18 cellular contexts compared by ENCODE assay signal in the genomic region with DNA sequence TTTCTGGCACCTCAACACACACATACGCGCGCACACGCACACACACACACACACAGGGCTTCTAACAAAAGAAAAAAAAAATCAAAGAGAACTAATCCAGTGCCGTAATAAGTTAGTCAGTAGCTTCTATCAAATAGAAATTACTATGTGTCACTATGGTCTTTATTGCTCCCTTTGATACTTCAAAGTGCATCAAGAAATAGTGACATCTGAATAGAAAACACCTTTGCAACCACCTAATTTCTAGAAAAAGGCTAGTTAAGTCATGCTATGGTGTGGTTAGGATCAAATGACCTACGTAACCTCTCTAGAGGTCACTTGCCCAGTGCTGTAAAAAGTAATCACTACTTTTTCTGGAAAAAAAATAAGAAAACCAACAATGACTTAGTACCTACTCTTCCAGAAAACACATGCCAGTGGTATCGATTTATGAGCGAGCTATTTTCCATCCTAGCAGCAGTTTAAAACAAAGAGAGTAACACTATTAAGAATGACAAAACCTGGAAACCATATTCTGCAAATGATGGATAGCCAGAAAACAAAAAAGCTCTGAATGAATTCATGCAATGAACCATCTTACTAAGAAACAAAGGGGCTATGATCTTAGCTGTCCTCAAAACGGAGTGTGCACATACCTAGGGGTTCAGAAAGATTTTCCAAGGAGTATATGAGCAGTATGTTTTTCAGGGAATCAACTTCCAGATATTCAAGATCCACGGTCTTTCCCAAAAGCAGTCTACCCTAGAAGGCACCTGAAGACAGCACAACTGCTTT. TPM values are rescaled to one million over a fixed set of nuclear protein-coding genes. Genes with fewer than 3 reads are reported as not detected.
A peak's percentile ranks its signal among the peaks of the same experiment; 100 is the strongest.
DNase-seq lines count a peak whose midpoint lies in the region; ATAC-seq, FAIRE-seq and TF ChIP-seq lines count a peak whose summit lies in the region.
"Had no signal": no experiment of that assay in that cellular context is flagged by ENCODE, and none has a peak within 500 bp of the region (broad histone marks: within the 10 kb centered on the region; RNA-seq: fewer than 3 reads in every experiment).

No MANE protein-coding gene starts in this region.

- intact Hi-C loops in activated CD4-positive, alpha-beta T cell treated with anti-CD3 and anti-CD28 coated beads for 36 hours (cut with DNase I, micrococcal nuclease), result no loop called here
- intact Hi-C loops in activated naive CD4-positive, alpha-beta T cell treated with anti-CD3 and anti-CD28 coated beads for 36 hours (cut with micrococcal nuclease), result loop anchor here (5.0 kb wide), 1 partner anchor 40 kb away; no protein-coding TSS in a partner anchor
- intact Hi-C loops in vagina (cut with DNase I), result no loop called here

- ATAC-seq in activated CD4-positive, alpha-beta T cell treated with anti-CD3 and anti-CD28 coated beads for 36 hours, result peak; percentile 63
- ATAC-seq in A549, result no peak; a peak in 1 of 6 replicates
- ATAC-seq in activated T-helper 17 cell treated with anti-CD3 and anti-CD28 coated beads, Interleukin-2, amount 50 U/mL, for 72 hours (replicated peaks), result peak; percentile 84
- ATAC-seq: HCT116 had no signal

- 73% methylated on average over 10 of the region's 10 CpGs for WGBS in A549 (ENCODE audit: missing lambda C conversion rate)

- no peak for TF ChIP-seq CTCF in A549 (IDR thresholded peaks at IDR 0.05)
- no peak for TF ChIP-seq CTCF in vagina (IDR thresholded peaks at IDR 0.05)

- FAIRE-seq in A549 (lab: Jason Lieb, UNC), result peak; percentile 18
- FAIRE-seq: H54, HTR-8/SVneo had no signal

- H3K4me1 ChIP-seq in A549, result no peaks in the 10 kb centered on the region
- H3K4me1 ChIP-seq in vagina, result peaks cover 2% of the 10 kb centered on the region
- H3K4me1 ChIP-seq: BLaER1 treated with 17β-estradiol and CSF1 and Interleukin-3, amounts not matched to agents 10 nM and 100 nM had no signal

- peak; percentile 26 for DNase-seq in activated CD4-positive, alpha-beta T cell treated with anti-CD3 and anti-CD28 coated beads for 36 hours
- DNase-seq in activated CD4-positive, alpha-beta T cell treated with anti-CD3 and anti-CD28 coated beads, Interleukin-2, amount 50 U/mL, for 48 hours, result no peak
- DNase-seq in activated naive CD4-positive, alpha-beta T cell treated with anti-CD3 and anti-CD28 coated beads for 36 hours, result no peak
- no peak for DNase-seq in activated naive CD4-positive, alpha-beta T cell (lab: John Stamatoyannopoulos, UW)
- no peak for DNase-seq in A549 (ENCODE audit: low read depth in 1 of 2, low spot score in 1 of 2)
- no peak for DNase-seq in vagina (ENCODE audit: extremely low spot score in 2 of 2)
- no peak for DNase-seq in immature natural killer cell
- DNase-seq: 8988T; ACHN; CD4-positive, CD25-positive, alpha-beta regulatory T cell; DMS53; GF-D8; GM23248 had no signal

- no peak overlapping the region for H3K4me3 ChIP-seq in A549
- H3K4me3 ChIP-seq in vagina, result no peak overlapping the region
- H3K4me3 ChIP-seq: BLaER1 treated with 17β-estradiol and CSF1 and Interleukin-3, amounts not matched to agents 10 nM and 100 nM; GM23248 had no signal

- TF ChIP-seq RAD21 in A549 (conservative IDR thresholded peaks at IDR 0.05 in 1 of 2, IDR thresholded peaks at IDR 0.05 in 1 of 2), result no peak

- TF ChIP-seq EP300 in A549 (IDR thresholded peaks at IDR 0.05), result no peak

- H3K4me3 Mint-ChIP-seq in activated CD4-positive, alpha-beta T cell treated with anti-CD3 and anti-CD28 coated beads for 36 hours, result no peak overlapping the region
- no peak overlapping the region for H3K4me3 Mint-ChIP-seq in activated naive CD4-positive, alpha-beta T cell treated with anti-CD3 and anti-CD28 coated beads for 36 hours
- no peak overlapping the region for H3K4me3 Mint-ChIP-seq in activated T-helper 17 cell treated with anti-CD3 and anti-CD28 coated beads, Interleukin-2, amount 50 U/mL, for 72 hours
- H3K4me3 Mint-ChIP-seq in immature natural killer cell, result no peak overlapping the region

- POLR2A ChIA-PET in activated CD4-positive, alpha-beta T cell treated with anti-CD3 and anti-CD28 coated beads for 36 hours (lab: Charles Lee), result interaction anchor here (0.7 kb wide), 1 partner anchor 9 kb away, joined by 5 read pairs; no protein-coding TSS in a partner anchor
- POLR2A ChIA-PET in A549 (lab: Yijun Ruan, JAX), result no interaction called here

- no peak overlapping the region for H3K4me2 ChIP-seq in A549
- H3K4me2 ChIP-seq: BLaER1 treated with 17β-estradiol and CSF1 and Interleukin-3, amounts not matched to agents 10 nM and 100 nM had no signal

- no peaks in the 10 kb centered on the region for H3K27me3 Mint-ChIP-seq in activated CD4-positive, alpha-beta T cell treated with anti-CD3 and anti-CD28 coated beads for 36 hours
- no peaks in the 10 kb centered on the region for H3K27me3 Mint-ChIP-seq in activated naive CD4-positive, alpha-beta T cell treated with anti-CD3 and anti-CD28 coated beads for 36 hours (ENCODE audit: low read depth)
- no peaks in the 10 kb centered on the region for H3K27me3 Mint-ChIP-seq in activated T-helper 17 cell treated with anti-CD3 and anti-CD28 coated beads, Interleukin-2, amount 50 U/mL, for 72 hours
- no peaks in the 10 kb centered on the region for H3K27me3 Mint-ChIP-seq in immature natural killer cell (ENCODE audit: low read depth in 3 of 3)
- H3K27me3 Mint-ChIP-seq: CD4-positive, CD25-positive, alpha-beta regulatory T cell had no signal

- H3K36me3 Mint-ChIP-seq in activated CD4-positive, alpha-beta T cell treated with anti-CD3 and anti-CD28 coated beads for 36 hours (ENCODE audit: low read depth), result peaks cover 7% of the 10 kb centered on the region
- peaks cover 4% of the 10 kb centered on the region for H3K36me3 Mint-ChIP-seq in activated naive CD4-positive, alpha-beta T cell treated with anti-CD3 and anti-CD28 coated beads for 36 hours (ENCODE audit: low read depth)
- no peaks in the 10 kb centered on the region for H3K36me3 Mint-ChIP-seq in activated T-helper 17 cell treated with anti-CD3 and anti-CD28 coated beads, Interleukin-2, amount 50 U/mL, for 72 hours (ENCODE audit: low read depth)
- H3K36me3 Mint-ChIP-seq in immature natural killer cell, result peaks cover 0 to 3% (median 0%) of the 10 kb centered on the region in 3 donors

- no peak overlapping the region for H3K27ac Mint-ChIP-seq in activated CD4-positive, alpha-beta T cell treated with anti-CD3 and anti-CD28 coated beads for 36 hours
- H3K27ac Mint-ChIP-seq in activated naive CD4-positive, alpha-beta T cell treated with anti-CD3 and anti-CD28 coated beads for 36 hours, result peak overlapping the region; percentile 6
- H3K27ac Mint-ChIP-seq in activated T-helper 17 cell treated with anti-CD3 and anti-CD28 coated beads, Interleukin-2, amount 50 U/mL, for 72 hours, result no peak overlapping the region
- no peak overlapping the region for H3K27ac Mint-ChIP-seq in immature natural killer cell
- H3K27ac Mint-ChIP-seq: CD4-positive, CD25-positive, alpha-beta regulatory T cell had no signal

- TF ChIP-seq POLR2A in A549 (IDR thresholded peaks at IDR 0.05; ENCODE audit: low read length) (no peak), vagina (IDR thresholded peaks at IDR 0.05) (no peak)

- CTCF ChIA-PET in activated CD4-positive, alpha-beta T cell treated with anti-CD3 and anti-CD28 coated beads for 36 hours (lab: Charles Lee), result interaction anchor here (0.6 to 1.6 kb wide), 3 partner anchors 13 to 713 kb away, joined by 3 to 5 read pairs (median 3); no protein-coding TSS in a partner anchor
- CTCF ChIA-PET in activated naive CD4-positive, alpha-beta T cell treated with anti-CD3 and anti-CD28 coated beads for 36 hours (lab: Charles Lee), result no interaction called here
- CTCF ChIA-PET in A549 (lab: Yijun Ruan, JAX), result interaction anchor here (1.3 kb wide), 1 partner anchor 10 kb away, joined by 5 read pairs; no protein-coding TSS in a partner anchor

- no peaks in the 10 kb centered on the region for H3K27me3 ChIP-seq in vagina
- H3K27me3 ChIP-seq: BLaER1 treated with 17β-estradiol and CSF1 and Interleukin-3, amounts not matched to agents 10 nM and 100 nM had no signal

- H3K36me3 ChIP-seq in vagina, result no peaks in the 10 kb centered on the region

- H3K27ac ChIP-seq in A549 (no peak overlapping the region), vagina (no peak overlapping the region)
- H3K27ac ChIP-seq: BLaER1 treated with 17β-estradiol and CSF1 and Interleukin-3, amounts not matched to agents 10 nM and 100 nM; GM23248 had no signal

- H3K9me3 Mint-ChIP-seq in activated CD4-positive, alpha-beta T cell treated with anti-CD3 and anti-CD28 coated beads for 36 hours (ENCODE audit: low read depth), result peaks cover 6% of the 10 kb centered on the region
- peaks cover 5% of the 10 kb centered on the region for H3K9me3 Mint-ChIP-seq in activated naive CD4-positive, alpha-beta T cell treated with anti-CD3 and anti-CD28 coated beads for 36 hours
- H3K9me3 Mint-ChIP-seq in activated T-helper 17 cell treated with anti-CD3 and anti-CD28 coated beads, Interleukin-2, amount 50 U/mL, for 72 hours, result no peaks in the 10 kb centered on the region
- peaks cover 0 to 3% (median 0%) of the 10 kb centered on the region in 6 donors for H3K9me3 Mint-ChIP-seq in immature natural killer cell
- H3K9me3 Mint-ChIP-seq: CD4-positive, CD25-positive, alpha-beta regulatory T cell had no signal

- peaks cover 12% of the 10 kb centered on the region for H3K4me1 Mint-ChIP-seq in activated CD4-positive, alpha-beta T cell treated with anti-CD3 and anti-CD28 coated beads for 36 hours
- peaks cover 19% of the 10 kb centered on the region for H3K4me1 Mint-ChIP-seq in activated naive CD4-positive, alpha-beta T cell treated with anti-CD3 and anti-CD28 coated beads for 36 hours (ENCODE audit: low read depth)
- peaks cover 5% of the 10 kb centered on the region for H3K4me1 Mint-ChIP-seq in activated T-helper 17 cell treated with anti-CD3 and anti-CD28 coated beads, Interleukin-2, amount 50 U/mL, for 72 hours
- H3K4me1 Mint-ChIP-seq in immature natural killer cell, result peaks cover 0 to 2% of the 10 kb centered on the region in 2 donors

- H3K9me3 ChIP-seq in A549 (no peaks in the 10 kb centered on the region), vagina (no peaks in the 10 kb centered on the region)

TF ChIP-seq in A549, 52 proteins besides CTCF, POLR2A, EP300 and RAD21 (continues in another document):
- TF ChIP-seq HEYL (CRISPR knock-in tag; IDR thresholded peaks at IDR 0.05), result no peak

RNA-seq across cellular contexts. Expression of gene AVEN, which starts 6.8 kb away (rescaled TPM):
- 10 to 100 TPM; 10.5 to 10.7 TPM for total RNA-seq in activated CD4-positive, alpha-beta T cell treated with anti-CD3 and anti-CD28 coated beads for 36 hours
- 10 to 100 TPM; 13.3 to 13.9 TPM for total RNA-seq in activated naive CD4-positive, alpha-beta T cell treated with anti-CD3 and anti-CD28 coated beads for 36 hours
- polyA plus RNA-seq in A549 (2011; rRNA removed) (27.2 and 29.3 TPM in 2 replicates), A549 (2017; fragmentation: RNase III; extraction: RNeasy Plus Mini Kit Qiagen cat#74134 plus additional on column Dnase treatment) (23.8 to 26.2 TPM (median 25.3 TPM) in 3 replicates), immature natural killer cell (10 to 100 TPM in 2 of 3 donors, 1 to 10 TPM in 1; 7.6 to 17.3 (median 14.1) TPM)
- 8.0 and 8.5 TPM in 2 replicates for polyA plus RNA-seq in A549 (2012; cell fraction: cytosol; rRNA removed)
- 2.7 and 3.6 TPM in 2 replicates for polyA plus RNA-seq in A549 (2012; cell fraction: nucleus; rRNA removed)
- polyA minus RNA-seq in A549 (2011; rRNA and poly(A)+ RNA removed), result 5.4 and 8.2 TPM in 2 replicates
- 10 to 100 TPM; 10.7 to 17.5 TPM for total RNA-seq in activated T-helper 17 cell treated with anti-CD3 and anti-CD28 coated beads, Interleukin-2, amount 50 U/mL, for 72 hours
- 7.4 TPM for total RNA-seq in vagina

Comparison
In these comparisons a context has a peak if more than half of its experiments do, and no peak if none do; other contexts are left out.
1. ATAC-seq: peak in activated CD4-positive, alpha-beta T cell treated with anti-CD3 and anti-CD28 coated beads for 36 hours (single experiment) and activated T-helper 17 cell treated with anti-CD3 and anti-CD28 coated beads, Interleukin-2, amount 50 U/mL, for 72 hours (single experiment); none in A549 (0 of 2).